Comparison of ENCODE assay signal across 11 cellular contexts in the genomic region with DNA sequence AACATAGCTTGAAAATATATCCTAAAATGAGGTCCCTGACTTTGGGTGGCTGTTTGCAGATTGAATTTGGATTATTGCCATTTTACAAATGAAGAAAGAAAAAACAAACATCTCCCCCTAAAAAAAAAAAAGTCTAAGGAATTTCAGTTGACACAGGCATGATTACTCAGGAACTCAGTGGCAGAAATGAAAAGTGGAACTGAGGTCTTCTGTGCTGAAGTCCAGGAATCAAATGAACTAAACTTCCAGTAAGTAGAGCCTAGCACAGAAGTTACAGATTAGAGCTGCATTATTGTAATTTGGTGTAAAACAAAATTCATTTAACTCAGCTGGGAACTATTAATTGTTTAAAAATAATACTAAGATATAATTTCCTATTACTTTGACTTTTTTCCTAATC. TPM values are rescaled to one million over a fixed set of nuclear protein-coding genes. Genes with fewer than 3 reads are reported as not detected.
"Had no signal": no experiment of that assay in that cellular context is flagged by ENCODE, and none has a peak within 500 bp of the region (broad histone marks: within the 10 kb centered on the region; RNA-seq: fewer than 3 reads in every experiment).

No MANE protein-coding gene starts in this region.

- H3K4me3 ChIP-seq: GM23248, GM23338, HAP-1 had no signal

- ATAC-seq: GM23338, HCT116 had no signal

- H3K9me3 ChIP-seq: HAP-1 had no signal

- H3K4me1 ChIP-seq: HAP-1 had no signal

- DNase-seq: GM23248, GOT3, H7, H9, HCEC 1CT, HFFc6 had no signal

- H3K27ac ChIP-seq: GM23248 had no signal

- H3K36me3 ChIP-seq: HAP-1 had no signal

RNA-seq across cellular contexts. Expression of gene FAM170A, which starts 26.7 kb away (rescaled TPM):
- total RNA-seq: GM23248, GM23338, H1, H4, H7, H9, HFFc6 had no signal
